23 cellular contexts compared by ENCODE assay signal in the genomic region with DNA sequence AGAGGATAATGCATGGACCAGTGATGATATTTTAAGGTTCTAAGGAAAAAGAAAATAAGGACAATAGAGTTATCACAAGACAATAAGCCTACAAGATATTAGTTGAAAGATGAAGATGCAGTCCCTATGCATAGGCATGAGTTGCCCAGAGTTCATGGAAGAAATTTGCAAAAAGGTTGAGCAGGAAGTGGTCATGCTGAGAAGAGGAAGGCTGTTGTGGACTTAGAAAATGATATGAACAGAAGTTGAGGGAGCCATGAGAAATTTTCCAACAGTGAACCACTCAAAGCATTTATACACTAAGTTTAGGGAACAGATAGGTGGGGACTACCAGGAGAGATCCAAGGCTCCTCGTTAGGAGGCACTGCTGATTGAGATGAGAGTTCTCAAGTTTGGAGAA.
"Had no signal": no experiment of that assay in that cellular context is flagged by ENCODE, and none has a peak within 500 bp of the region (broad histone marks: within the 10 kb centered on the region; RNA-seq: fewer than 3 reads in every experiment).

No MANE protein-coding gene starts in this region.

- DNase-seq: activated CD4-positive, alpha-beta T cell treated with anti-CD3 and anti-CD28 coated beads for 4 hours; activated CD4-positive, alpha-beta T cell treated with anti-CD3 and anti-CD28 coated beads, Interleukin-2, amount 50 U/mL, for 4 hours; activated effector memory CD4-positive, alpha-beta T cell treated with Interleukin-2 at 50 U/mL for 16 hours; activated naive CD4-positive, alpha-beta T cell treated with Interleukin-2 at 50 U/mL for 16 hours; activated T-cell treated with anti-CD3 and anti-CD28 coated beads for 4 hours; activated T-cell treated with anti-CD3 and anti-CD28 coated beads, Interleukin-2, amount 50 U/mL, for 72 hours; anterior cingulate cortex; dorsolateral prefrontal cortex; effector memory CD4-positive, alpha-beta T cell; islet precursor cell; left ventricle myocardium inferior; mammary epithelial cell; right lobe of liver; stimulated activated CD4-positive, alpha-beta T cell treated with anti-CD3 and anti-CD28 coated beads, Interleukin-2, amount 100 ng/mL, for 48 hours; T-helper 17 cell; T1000 had no signal

- H3K9me3 ChIP-seq: gastroesophageal sphincter, left ventricle myocardium inferior, neutrophil, right lobe of liver, thoracic aorta, vagina had no signal

- H3K36me3 ChIP-seq: gastroesophageal sphincter, left ventricle myocardium inferior, neutrophil, right lobe of liver, thoracic aorta, vagina had no signal

- H3K27me3 ChIP-seq: dorsolateral prefrontal cortex, gastroesophageal sphincter, right lobe of liver, vagina had no signal

- ATAC-seq: activated T-cell treated with anti-CD3 and anti-CD28 coated beads, Interleukin-2, amount 50 U/mL, for 72 hours; gastroesophageal sphincter; right lobe of liver; stimulated activated effector memory CD8-positive, alpha-beta T cell treated with anti-CD3 and anti-CD28 coated beads, Interleukin-12 subunit alpha, Interleukin-12 subunit beta, amount 100 ng/mL, for 72 hours; T-helper 17 cell had no signal

- H3K4me3 ChIP-seq: gastroesophageal sphincter, hepatocyte, left ventricle myocardium inferior, right lobe of liver, thoracic aorta, vagina had no signal

- H3K27ac ChIP-seq: dorsolateral prefrontal cortex, gastroesophageal sphincter, hepatocyte, left ventricle myocardium inferior, neutrophil, right lobe of liver, thoracic aorta, vagina, VCaP had no signal
